In genomic region chr1:178958491-178958890, GRCh38 we compare ENCODE assay signal across 23 cellular contexts.
"Had no signal": no experiment of that assay in that cellular context is flagged by ENCODE, and none has a peak within 500 bp of the region (broad histone marks: within the 10 kb centered on the region; RNA-seq: fewer than 3 reads in every experiment).

No MANE protein-coding gene starts in this region.

- H3K4me1 Mint-ChIP-seq: immature natural killer cell; naive thymus-derived CD4-positive, alpha-beta T cell had no signal

- H3K9me3 Mint-ChIP-seq: immature natural killer cell; natural killer cell treated with Interleukin-12 subunit alpha and Interleukin-12 subunit beta and Interleukin-15 and Interleukin-18, amount 100 ng/mL, for 72 hours; type B pancreatic cell had no signal

- H3K36me3 Mint-ChIP-seq: immature natural killer cell; naive thymus-derived CD4-positive, alpha-beta T cell; natural killer cell treated with Interleukin-12 subunit alpha and Interleukin-12 subunit beta and Interleukin-15 and Interleukin-18, amount 100 ng/mL, for 72 hours; type B pancreatic cell had no signal

- H3K27ac Mint-ChIP-seq: immature natural killer cell; naive thymus-derived CD4-positive, alpha-beta T cell; natural killer cell treated with Interleukin-12 subunit alpha and Interleukin-12 subunit beta and Interleukin-15 and Interleukin-18, amount 100 ng/mL, for 72 hours; stimulated activated naive B cell treated with anti-CD40 and anti-IgM and Interleukin-4, amounts not matched to agents 10 μg/mL and 1 μg/mL and 100 μg/mL, for 72 hours; stimulated activated naive CD8-positive, alpha-beta T cell treated with anti-CD3 and anti-CD28 coated beads, Interleukin-15, Interleukin-2, amounts not matched to agents 100 ng/mL and 50 ng/mL, for 24 hours; type B pancreatic cell had no signal

- H3K27me3 Mint-ChIP-seq: natural killer cell treated with Interleukin-12 subunit alpha and Interleukin-12 subunit beta and Interleukin-15 and Interleukin-18, amount 100 ng/mL, for 72 hours; type B pancreatic cell had no signal

- H3K4me3 Mint-ChIP-seq: immature natural killer cell; naive thymus-derived CD4-positive, alpha-beta T cell; natural killer cell treated with Interleukin-12 subunit alpha and Interleukin-12 subunit beta and Interleukin-15 and Interleukin-18, amount 100 ng/mL, for 72 hours; stimulated activated naive B cell treated with anti-CD40 and anti-IgM and Interleukin-4, amounts not matched to agents 10 μg/mL and 1 μg/mL and 100 μg/mL, for 72 hours; stimulated activated naive CD8-positive, alpha-beta T cell treated with anti-CD3 and anti-CD28 coated beads, Interleukin-15, Interleukin-2, amounts not matched to agents 100 ng/mL and 50 ng/mL, for 24 hours; type B pancreatic cell had no signal

- DNase-seq: hypothalamus; immature natural killer cell; kidney; left colon; left ventricle myocardium inferior; midbrain; mucosa of descending colon; naive thymus-derived CD4-positive, alpha-beta T cell; nucleus accumbens; psoas muscle; stimulated activated CD4-positive, alpha-beta T cell treated with anti-CD3 and anti-CD28 coated beads, Interleukin-12 subunit alpha, Interleukin-12 subunit beta, amount 100 ng/mL, for 4 hours; stimulated activated CD4-positive, alpha-beta T cell treated with anti-CD3 and anti-CD28 coated beads, Interleukin-15, amount 100 ng/mL, for 24 hours; stimulated activated CD4-positive, alpha-beta T cell treated with anti-CD3 and anti-CD28 coated beads, Interleukin-2, amount 100 ng/mL, for 24 hours; stimulated activated CD4-positive, alpha-beta T cell treated with anti-CD3 and anti-CD28 coated beads, Interleukin-4, amount 100 ng/mL, for 1 hour; stimulated activated naive B cell treated with anti-CD40 and anti-IgM and Interleukin-4, amounts not matched to agents 10 μg/mL and 1 μg/mL and 100 μg/mL, for 72 hours; substantia nigra; uterus had no signal

- H3K9me3 ChIP-seq: left ventricle myocardium inferior, mucosa of descending colon, psoas muscle, right atrium auricular region, tibial nerve, uterus had no signal

- ATAC-seq: left colon; mucosa of descending colon; naive thymus-derived CD4-positive, alpha-beta T cell; psoas muscle; sciatic nerve; stimulated activated naive B cell treated with anti-CD40 and anti-IgM and Interleukin-4, amounts not matched to agents 10 μg/mL and 1 μg/mL and 100 μg/mL, for 72 hours had no signal
